Comparison of ENCODE assay signal across 21 cellular contexts in the genomic region with DNA sequence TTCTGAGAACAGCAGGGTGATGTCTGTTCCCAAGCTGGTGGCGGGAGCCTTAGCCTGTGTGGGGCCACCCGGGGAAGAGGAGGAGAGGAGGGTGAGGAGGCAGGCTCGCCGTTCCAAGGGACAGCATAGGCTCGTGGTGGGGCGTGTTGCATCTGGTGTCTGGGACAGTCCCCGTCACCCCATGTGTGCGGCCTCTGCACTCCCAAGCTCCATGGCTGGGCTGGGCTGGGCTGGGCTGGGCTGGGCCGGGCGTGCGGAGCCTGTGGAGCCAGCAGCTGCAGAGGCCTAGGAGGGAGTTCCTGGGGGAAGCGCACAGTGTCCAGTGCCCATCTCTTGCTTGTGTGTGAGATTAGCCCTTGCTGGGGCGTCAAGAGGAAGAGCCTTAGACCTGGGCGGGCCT.
"Had no signal": no experiment of that assay in that cellular context is flagged by ENCODE, and none has a peak within 500 bp of the region (broad histone marks: within the 10 kb centered on the region; RNA-seq: fewer than 3 reads in every experiment).

No MANE protein-coding gene starts in this region.

- FAIRE-seq: TTC549 had no signal

- H3K27me3 Mint-ChIP-seq: activated B cell treated with CpG ODN at 0.5 μM for 24 hours; activated CD4-positive, alpha-beta T cell treated with anti-CD3 and anti-CD28 coated beads, Interleukin-2, amount 10 ng/mL, durations not matched to agents 7 days and 5 days; natural killer cell treated with Interleukin-12 subunit alpha and Interleukin-12 subunit beta and Interleukin-15 and Interleukin-18, amount 100 ng/mL, for 72 hours; stimulated activated naive CD8-positive, alpha-beta T cell treated with anti-CD3 and anti-CD28 coated beads, Interleukin-15, Interleukin-2, amounts not matched to agents 100 ng/mL and 50 ng/mL, for 24 hours; T-helper 17 cell had no signal

- H3K9me3 Mint-ChIP-seq: activated B cell treated with CpG ODN at 0.5 μM for 24 hours; activated CD4-positive, alpha-beta T cell treated with anti-CD3 and anti-CD28 coated beads, Interleukin-2, amount 10 ng/mL, durations not matched to agents 7 days and 5 days; activated naive CD8-positive, alpha-beta T cell treated with anti-CD3 and anti-CD28 coated beads, Interleukin-2, amount 10 ng/mL, durations not matched to agents 7 days and 5 days; activated T-cell treated with anti-CD3 and anti-CD28 coated beads, Interleukin-2, amount 50 U/mL, for 72 hours; natural killer cell treated with Interleukin-12 subunit alpha and Interleukin-12 subunit beta and Interleukin-15 and Interleukin-18, amount 100 ng/mL, for 72 hours; stimulated activated naive CD8-positive, alpha-beta T cell treated with anti-CD3 and anti-CD28 coated beads, Interleukin-15, Interleukin-2, amounts not matched to agents 100 ng/mL and 50 ng/mL, for 24 hours had no signal

- ATAC-seq: gastrocnemius medialis; heart left ventricle; left lobe of liver; natural killer cell treated with Interleukin-12 subunit alpha and Interleukin-12 subunit beta and Interleukin-15 and Interleukin-18, amount 100 ng/mL, for 72 hours; T-helper 17 cell had no signal

- DNase-seq: activated B cell treated with CpG ODN at 0.5 μM for 24 hours; activated CD4-positive, alpha-beta T cell treated with anti-CD3 and anti-CD28 coated beads, Interleukin-2, amount 10 ng/mL, durations not matched to agents 7 days and 5 days; activated CD8-positive, alpha-beta memory T cell treated with anti-CD3 and anti-CD28 coated beads, Interleukin-2, amount 50 U/mL, for 48 hours; activated naive CD8-positive, alpha-beta T cell treated with anti-CD3 and anti-CD28 coated beads, Interleukin-2, amount 10 ng/mL, durations not matched to agents 7 days and 5 days; activated T-cell treated with anti-CD3 and anti-CD28 coated beads, Interleukin-2, amount 50 U/mL, for 72 hours; dermis blood vessel endothelial cell; erythroblast; gastrocnemius medialis; heart left ventricle; mammary epithelial cell; occipital lobe; T-helper 17 cell had no signal

- H3K36me3 ChIP-seq: gastrocnemius medialis, right atrium auricular region, suprapubic skin had no signal

- H3K27ac ChIP-seq: gastrocnemius medialis, right atrium auricular region, suprapubic skin, upper lobe of left lung had no signal

- H3K27me3 ChIP-seq: gastrocnemius medialis, heart left ventricle, right atrium auricular region, suprapubic skin, upper lobe of left lung had no signal

- H3K4me3 ChIP-seq: gastrocnemius medialis, heart left ventricle, right atrium auricular region, smooth muscle cell, suprapubic skin, upper lobe of left lung had no signal

- H3K4me2 ChIP-seq: smooth muscle cell had no signal

- H3K4me3 Mint-ChIP-seq: activated B cell treated with CpG ODN at 0.5 μM for 24 hours; activated CD4-positive, alpha-beta T cell treated with anti-CD3 and anti-CD28 coated beads, Interleukin-2, amount 10 ng/mL, durations not matched to agents 7 days and 5 days; activated naive CD8-positive, alpha-beta T cell treated with anti-CD3 and anti-CD28 coated beads, Interleukin-2, amount 10 ng/mL, durations not matched to agents 7 days and 5 days; activated T-cell treated with anti-CD3 and anti-CD28 coated beads, Interleukin-2, amount 50 U/mL, for 72 hours; natural killer cell treated with Interleukin-12 subunit alpha and Interleukin-12 subunit beta and Interleukin-15 and Interleukin-18, amount 100 ng/mL, for 72 hours; stimulated activated naive CD8-positive, alpha-beta T cell treated with anti-CD3 and anti-CD28 coated beads, Interleukin-15, Interleukin-2, amounts not matched to agents 100 ng/mL and 50 ng/mL, for 24 hours; T-helper 17 cell had no signal

- H3K9me3 ChIP-seq: gastrocnemius medialis, heart left ventricle, right atrium auricular region, suprapubic skin, upper lobe of left lung had no signal

- H3K27ac Mint-ChIP-seq: activated B cell treated with CpG ODN at 0.5 μM for 24 hours; activated CD4-positive, alpha-beta T cell treated with anti-CD3 and anti-CD28 coated beads, Interleukin-2, amount 10 ng/mL, durations not matched to agents 7 days and 5 days; activated naive CD8-positive, alpha-beta T cell treated with anti-CD3 and anti-CD28 coated beads, Interleukin-2, amount 10 ng/mL, durations not matched to agents 7 days and 5 days; activated T-cell treated with anti-CD3 and anti-CD28 coated beads, Interleukin-2, amount 50 U/mL, for 72 hours; natural killer cell treated with Interleukin-12 subunit alpha and Interleukin-12 subunit beta and Interleukin-15 and Interleukin-18, amount 100 ng/mL, for 72 hours; progenitor cell of endocrine pancreas; stimulated activated naive CD8-positive, alpha-beta T cell treated with anti-CD3 and anti-CD28 coated beads, Interleukin-15, Interleukin-2, amounts not matched to agents 100 ng/mL and 50 ng/mL, for 24 hours; T-helper 17 cell had no signal

- H3K36me3 Mint-ChIP-seq: activated naive CD8-positive, alpha-beta T cell treated with anti-CD3 and anti-CD28 coated beads, Interleukin-2, amount 10 ng/mL, durations not matched to agents 7 days and 5 days; natural killer cell treated with Interleukin-12 subunit alpha and Interleukin-12 subunit beta and Interleukin-15 and Interleukin-18, amount 100 ng/mL, for 72 hours had no signal
